Comparison of ENCODE assay signal across 8 cellular contexts in the genomic region with DNA sequence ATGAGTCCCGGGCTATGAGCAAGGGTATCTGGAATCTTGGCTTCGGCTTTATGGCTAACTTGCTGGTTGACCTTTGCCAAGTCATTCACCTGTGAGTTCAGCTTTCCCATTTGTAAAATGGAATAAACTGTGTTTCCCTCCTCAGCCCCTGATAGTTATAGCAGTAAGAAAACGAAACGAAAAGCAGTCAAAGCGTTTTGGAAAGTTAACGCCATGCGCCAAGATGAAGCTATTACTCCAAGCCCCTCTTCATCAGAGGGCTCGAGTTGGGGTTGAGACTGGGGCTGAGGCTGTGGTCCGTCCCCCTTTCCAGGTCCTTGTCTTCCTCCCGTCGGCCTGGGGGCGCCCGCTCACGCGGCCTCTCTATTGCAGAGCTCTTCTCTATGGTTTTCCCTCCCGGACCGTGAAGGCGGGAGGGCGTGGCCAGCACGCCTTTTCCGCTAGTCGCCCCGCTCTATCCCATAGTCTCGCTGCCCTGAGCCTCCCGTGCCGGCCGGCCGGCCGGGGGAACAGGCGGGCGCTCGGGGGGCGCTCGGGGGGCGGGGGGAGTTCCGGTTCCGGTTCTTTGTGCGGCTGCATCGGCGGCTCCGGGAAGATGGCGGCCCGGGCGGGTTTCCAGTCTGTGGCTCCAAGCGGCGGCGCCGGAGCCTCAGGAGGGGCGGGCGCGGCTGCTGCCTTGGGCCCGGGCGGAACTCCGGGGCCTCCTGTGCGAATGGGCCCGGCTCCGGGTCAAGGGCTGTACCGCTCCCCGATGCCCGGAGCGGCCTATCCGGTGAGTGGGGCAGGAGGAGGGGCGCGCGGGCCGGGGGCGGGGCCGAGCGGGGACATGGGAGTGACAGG. TPM values are rescaled to one million over a fixed set of nuclear protein-coding genes. Genes with fewer than 3 reads are reported as not detected.
DNase-seq lines count a peak whose midpoint lies in the region; ATAC-seq, FAIRE-seq and TF ChIP-seq lines count a peak whose summit lies in the region.

TSS of gene SMARCD1 (plus strand) at position 568 of the 840 bp plus-strand sequence. CDS start at position 596, 28 bp downstream.

- peaks cover 2% of the 10 kb centered on the region for H3K36me3 Mint-ChIP-seq in T-helper 17 cell (ENCODE audit: low read depth)

- peak within 1 kb of the TSS; percentile 89 for H3K27ac ChIP-seq in angular gyrus (ENCODE audit: low read depth, low read length)
- H3K27ac ChIP-seq in right cardiac atrium (ENCODE audit: low read length), result peak within 1 kb of the TSS; percentile 97
- peak within 1 kb of the TSS; percentile 96 for H3K27ac ChIP-seq in vagina

- DNase-seq in GM12892 (ENCODE audit: insufficient read length), result peak; percentile 90
- peak; percentile 94 for DNase-seq in NCI-H146 treated with DMSO at 0.1 percent for 48 hours (lab: John Stamatoyannopoulos, UW; ENCODE audit: unreplicated experiment)
- peak; percentile 75 to 81 (median 77) for DNase-seq in T-helper 17 cell
- DNase-seq in right cardiac atrium, result peak; percentile 94 to 97 (median 97)
- peak; percentile 95 for DNase-seq in putamen (ENCODE audit: low spot score)
- DNase-seq in vagina (ENCODE audit: extremely low spot score in 2 of 2), result no peak

- peak; percentile 92 for FAIRE-seq in GM12892 (lab: Jason Lieb, UNC)

- peaks cover 26% of the 10 kb centered on the region for H3K4me1 Mint-ChIP-seq in T-helper 17 cell

- H3K9me3 ChIP-seq in T-helper 17 cell (ENCODE audit: control insufficient read depth, low read length, poor library complexity, severe bottlenecking) (no peaks in the 10 kb centered on the region), right cardiac atrium (ENCODE audit: control insufficient read depth, low read length) (no peaks in the 10 kb centered on the region), vagina (no peaks in the 10 kb centered on the region)

- ATAC-seq in HG02852 (IDR thresholded peaks at IDR 0.05; ENCODE audit: unreplicated experiment) (peak; percentile 89), T-helper 17 cell (peak; percentile 90), right cardiac atrium (peak; percentile 95 to 96)

- TF ChIP-seq CTCF in vagina (IDR thresholded peaks at IDR 0.05), result peak in 2 of 3 experiments; percentile 29 to 86

- peak within 1 kb of the TSS; percentile 86 for H3K27ac Mint-ChIP-seq in T-helper 17 cell

- H3K4me1 ChIP-seq in right cardiac atrium (ENCODE audit: control insufficient read depth, insufficient read depth, low read length), result no peaks in the 10 kb centered on the region
- peaks cover 29% of the 10 kb centered on the region for H3K4me1 ChIP-seq in vagina

- H3K27me3 Mint-ChIP-seq in T-helper 17 cell, result no peaks in the 10 kb centered on the region

- WGBS in right cardiac atrium, result under 1% methylated on average over 69 of the region's 69 CpGs

- intact Hi-C loops in right cardiac atrium (cut with DNase I), result loop anchor here in 2 of 4 donors (5.0 to 10.0 kb wide), 2 partner anchors 90 to 92 kb away; no protein-coding TSS in a partner anchor
- intact Hi-C loops in vagina (cut with DNase I), result no loop called here

- H3K4me3 ChIP-seq in right cardiac atrium (ENCODE audit: low read length) (peak within 1 kb of the TSS; percentile 100), vagina (peak within 1 kb of the TSS; percentile 85 to 93)

- peaks cover 0 to 34% of the 10 kb centered on the region in 2 donors for H3K36me3 ChIP-seq in vagina

- peak within 1 kb of the TSS; percentile 95 for H3K4me3 Mint-ChIP-seq in T-helper 17 cell

- TF ChIP-seq POLR2A in GM12892 (IDR thresholded peaks at IDR 0.05; ENCODE audit: low read depth, low read length), result peak; percentile 48; the same call in 1 of the 2 replicates
- TF ChIP-seq POLR2A in vagina (IDR thresholded peaks at IDR 0.05), result no peak

- no peaks in the 10 kb centered on the region for H3K27me3 ChIP-seq in right cardiac atrium (ENCODE audit: control insufficient read depth, insufficient read depth)
- H3K27me3 ChIP-seq in vagina, result no peaks in the 10 kb centered on the region

RNA-seq across cellular contexts. Expression of gene SMARCD1, which starts in this region (rescaled TPM):
- 43.4 TPM for polyA plus RNA-seq in GM12892 (2012; ENCODE audit: missing spikeins)
- total RNA-seq in T-helper 17 cell, result 10 to 100 TPM; 74.0 to 93.6 TPM
- total RNA-seq in right cardiac atrium, result 10 to 100 TPM; 15.8 to 24.5 (median 19.7) TPM
- polyA plus RNA-seq in right cardiac atrium, result 11.6 TPM
- total RNA-seq in vagina, result 42.2 TPM

Comparison
In these comparisons a context has a peak if more than half of its experiments do, and no peak if none do; other contexts are left out.
1. DNase-seq: peak in GM12892 (single experiment), NCI-H146 treated with DMSO at 0.1 percent for 48 hours (single experiment), T-helper 17 cell (3 of 3), right cardiac atrium (3 of 3) and putamen (single experiment); none in vagina (0 of 2).
2. Peak in every context shown above with its lines, with median percentiles within 50 percentile points of each other: ATAC-seq and H3K27ac ChIP-seq.